Comparison of ENCODE assay signal across 8 cellular contexts in the genomic region with DNA sequence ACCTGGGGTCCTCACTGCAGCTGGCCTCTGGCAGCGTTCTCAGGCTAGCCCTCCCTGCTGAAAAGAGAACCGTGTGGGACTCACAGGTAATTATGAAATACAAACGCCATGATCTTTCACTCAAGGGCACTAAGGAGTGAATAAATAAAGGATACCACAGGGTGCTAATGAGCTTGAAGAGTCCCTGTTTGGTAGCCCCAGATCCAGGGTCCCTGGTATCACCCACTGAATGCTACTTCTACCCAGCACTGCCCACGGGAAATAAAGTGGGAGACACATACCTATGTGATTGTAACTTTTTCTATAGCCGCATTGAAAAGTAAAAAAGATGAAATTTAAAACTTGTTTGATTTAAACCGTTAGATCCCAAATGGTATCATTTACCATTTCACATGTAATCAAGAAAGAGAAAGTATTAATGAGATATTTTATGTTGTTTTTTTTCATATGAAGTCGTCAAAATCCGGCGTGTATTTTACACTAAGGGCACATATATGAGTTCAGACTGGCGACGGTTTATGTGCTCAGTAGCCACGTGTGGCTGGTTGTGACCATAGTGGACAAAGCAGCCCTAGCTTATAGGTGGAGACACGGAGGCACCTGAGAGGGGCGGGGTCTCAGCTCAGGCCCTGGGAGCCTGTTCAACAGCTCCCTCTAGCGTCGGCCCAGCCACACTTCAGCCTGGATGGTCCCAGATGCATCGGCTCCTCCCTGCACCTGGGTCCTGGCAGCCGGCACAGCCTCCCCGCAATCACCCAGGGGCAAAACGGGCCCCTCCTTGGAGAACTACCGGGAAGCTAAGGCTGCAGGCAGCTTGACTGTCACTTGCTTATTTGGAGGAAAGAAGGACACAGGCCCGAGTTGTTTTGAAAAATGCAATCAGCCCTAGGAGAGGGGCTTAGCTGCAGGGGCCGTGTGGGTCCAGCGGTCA. TPM values are rescaled to one million over a fixed set of nuclear protein-coding genes. Genes with fewer than 3 reads are reported as not detected.
DNase-seq lines count a peak whose midpoint lies in the region; ATAC-seq and TF ChIP-seq lines count a peak whose summit lies in the region.

No MANE protein-coding gene starts in this region.

- peak overlapping the region; percentile 56 for H3K4me3 Mint-ChIP-seq in activated naive CD4-positive, alpha-beta T cell treated with anti-CD3 and anti-CD28 coated beads, Interleukin-2, amount 10 ng/mL, durations not matched to agents 7 days and 5 days
- H3K4me3 Mint-ChIP-seq in glutamatergic neuron (ENCODE audit: unreplicated experiment) = no peak overlapping the region

- no peaks in the 10 kb centered on the region for H3K27me3 Mint-ChIP-seq in activated naive CD4-positive, alpha-beta T cell treated with anti-CD3 and anti-CD28 coated beads, Interleukin-2, amount 10 ng/mL, durations not matched to agents 7 days and 5 days
- peaks cover 9% of the 10 kb centered on the region for H3K27me3 Mint-ChIP-seq in glutamatergic neuron (ENCODE audit: unreplicated experiment)

- peak; percentile 86 for ATAC-seq in upper lobe of right lung

- H3K4me3 ChIP-seq in upper lobe of right lung = no peak overlapping the region

- peak; percentile 98 for TF ChIP-seq CTCF in glutamatergic neuron (IDR thresholded peaks at IDR 0.05; ENCODE audit: partially characterized antibody, unreplicated experiment)
- TF ChIP-seq CTCF in upper lobe of right lung (IDR thresholded peaks at IDR 0.05) = peak; percentile 96

- peak overlapping the region; percentile 92 for H3K27ac Mint-ChIP-seq in activated naive CD4-positive, alpha-beta T cell treated with anti-CD3 and anti-CD28 coated beads, Interleukin-2, amount 10 ng/mL, durations not matched to agents 7 days and 5 days
- no peak overlapping the region for H3K27ac Mint-ChIP-seq in glutamatergic neuron (ENCODE audit: unreplicated experiment)

- CTCF ChIA-PET in HEK293T (lab: Yijun Ruan, JAX) = interaction anchor here (0.5 to 2.9 kb wide), 26 partner anchors 10 to 934 kb away, joined by 3 to 18 read pairs (median 4); a partner anchor contains a TSS
- CTCF ChIA-PET in activated naive CD4-positive, alpha-beta T cell treated with anti-CD3 and anti-CD28 coated beads, Interleukin-2, amount 10 ng/mL, durations not matched to agents 7 days and 5 days (lab: Charles Lee) = interaction anchor here (0.6 to 4.7 kb wide), 51 partner anchors 11 to 425 kb away, joined by 3 to 72 read pairs (median 4); a partner anchor contains a TSS

- H3K27ac ChIP-seq in upper lobe of right lung = peak overlapping the region; percentile 82

- peaks cover 42% of the 10 kb centered on the region for H3K4me1 Mint-ChIP-seq in activated naive CD4-positive, alpha-beta T cell treated with anti-CD3 and anti-CD28 coated beads, Interleukin-2, amount 10 ng/mL, durations not matched to agents 7 days and 5 days
- H3K4me1 Mint-ChIP-seq in glutamatergic neuron (ENCODE audit: low read depth, unreplicated experiment) = peaks cover 9% of the 10 kb centered on the region

- peaks cover 18% of the 10 kb centered on the region for H3K36me3 ChIP-seq in upper lobe of right lung

- POLR2A ChIA-PET in HEK293T (lab: Yijun Ruan, JAX) = interaction anchor here (1.0 to 1.9 kb wide), 3 partner anchors 108 to 286 kb away, joined by 3 to 6 read pairs (median 4); a partner anchor contains a TSS

- H3K36me3 Mint-ChIP-seq in activated naive CD4-positive, alpha-beta T cell treated with anti-CD3 and anti-CD28 coated beads, Interleukin-2, amount 10 ng/mL, durations not matched to agents 7 days and 5 days = peaks cover 26% of the 10 kb centered on the region
- H3K36me3 Mint-ChIP-seq in glutamatergic neuron (ENCODE audit: unreplicated experiment) = no peaks in the 10 kb centered on the region

- DNase-seq in GM03348 (ENCODE audit: low spot score) (peak; percentile 89), HEK293T (ENCODE audit: extremely low spot score) (peak; percentile 92), MV-4-11 (lab: John Stamatoyannopoulos, UW) (peak; percentile 50), SK-N-DZ (ENCODE audit: low spot score) (peak; percentile 78), glutamatergic neuron (peak; percentile 84), pons (ENCODE audit: low spot score) (peak; percentile 60), upper lobe of right lung (peak; percentile 92)
- peak; percentile 88 for DNase-seq in activated naive CD4-positive, alpha-beta T cell treated with anti-CD3 and anti-CD28 coated beads, Interleukin-2, amount 10 ng/mL, durations not matched to agents 7 days and 5 days

- H3K9me3 Mint-ChIP-seq in activated naive CD4-positive, alpha-beta T cell treated with anti-CD3 and anti-CD28 coated beads, Interleukin-2, amount 10 ng/mL, durations not matched to agents 7 days and 5 days = no peaks in the 10 kb centered on the region
- peaks cover 2% of the 10 kb centered on the region for H3K9me3 Mint-ChIP-seq in glutamatergic neuron (ENCODE audit: unreplicated experiment)

- intact Hi-C loops in upper lobe of right lung (cut with DNase I) = loop anchor here (5.0 kb wide), 1 partner anchor 137 kb away; no protein-coding TSS in a partner anchor

- H3K27me3 ChIP-seq in upper lobe of right lung = no peaks in the 10 kb centered on the region

- no peaks in the 10 kb centered on the region for H3K9me3 ChIP-seq in upper lobe of right lung

- peaks cover 57% of the 10 kb centered on the region for H3K4me1 ChIP-seq in upper lobe of right lung

TF ChIP-seq in HEK293T, 16 proteins besides CTCF, POLR2A, EP300 and RAD21:
- TF ChIP-seq TARDBP (IDR thresholded peaks at IDR 0.05) (no peak), L3MBTL2 (conservative IDR thresholded peaks at IDR 0.05) (0 out of 2 replicates have a peak, but pooled peaks have one; percentile 33)
TF ChIP-seq in HEK293T: peak in this region for 1.

RNA-seq across cellular contexts. Expression of a gene that starts 39.2 kb away (rescaled TPM):
- polyA plus RNA-seq in SK-N-DZ (2014; cell fraction: cytosol; rRNA removed) = 478 and 500 TPM in 2 replicates
- polyA plus RNA-seq in SK-N-DZ (2014; cell fraction: nucleus; rRNA removed) = 342 and 350 TPM in 2 replicates
- total RNA-seq in glutamatergic neuron (ENCODE audit: unreplicated experiment) (88.0 TPM), upper lobe of right lung (50.9 TPM)
